22 cellular contexts compared by ENCODE assay signal in genomic region chr14:20797159-20797558, GRCh38. TPM values are rescaled to one million over a fixed set of nuclear protein-coding genes. Genes with fewer than 3 reads are reported as not detected.
A peak's percentile ranks its signal among the peaks of the same experiment; 100 is the strongest.
DNase-seq lines count a peak whose midpoint lies in the region; ATAC-seq, FAIRE-seq and TF ChIP-seq lines count a peak whose summit lies in the region.
"Had no signal": no experiment of that assay in that cellular context is flagged by ENCODE, and none has a peak within 500 bp of the region (broad histone marks: within the 10 kb centered on the region; RNA-seq: fewer than 3 reads in every experiment).

No MANE protein-coding gene starts in this region.

- no peaks in the 10 kb centered on the region for H3K9me3 ChIP-seq in K562 (replicated peaks; ENCODE audit: control insufficient read depth, insufficient read depth, low read depth, low read length)
- H3K9me3 ChIP-seq in naive thymus-derived CD4-positive, alpha-beta T cell (ENCODE audit: control insufficient read depth in 2 of 3, low read length in 3 of 3): no peaks in the 10 kb centered on the region
- no peaks in the 10 kb centered on the region for H3K9me3 ChIP-seq in CD8-positive, alpha-beta T cell (ENCODE audit: low read length)
- H3K9me3 ChIP-seq: BLaER1, MG63 had no signal

- peak overlapping the region; percentile 75 to 92 (median 83) for H3K27ac Mint-ChIP-seq in CD14-positive monocyte
- no peak overlapping the region for H3K27ac Mint-ChIP-seq in naive thymus-derived CD4-positive, alpha-beta T cell
- no peak overlapping the region for H3K27ac Mint-ChIP-seq in CD8-positive, alpha-beta T cell
- no peak overlapping the region for H3K27ac Mint-ChIP-seq in activated CD8-positive, alpha-beta memory T cell treated with anti-CD3 and anti-CD28 coated beads, Interleukin-2, amount 10 ng/mL, durations not matched to agents 7 days and 5 days
- H3K27ac Mint-ChIP-seq: CD4-positive, alpha-beta T cell had no signal

- no peaks in the 10 kb centered on the region for H3K9me1 ChIP-seq in K562 (ENCODE audit: control insufficient read depth, insufficient read depth, low read length)

- no peak overlapping the region for H3K4me3 Mint-ChIP-seq in CD14-positive monocyte
- H3K4me3 Mint-ChIP-seq in naive thymus-derived CD4-positive, alpha-beta T cell: no peak overlapping the region
- H3K4me3 Mint-ChIP-seq in CD8-positive, alpha-beta T cell: no peak overlapping the region
- H3K4me3 Mint-ChIP-seq in activated CD8-positive, alpha-beta memory T cell treated with anti-CD3 and anti-CD28 coated beads, Interleukin-2, amount 10 ng/mL, durations not matched to agents 7 days and 5 days: no peak overlapping the region
- H3K4me3 Mint-ChIP-seq: CD4-positive, alpha-beta T cell had no signal

- no peak overlapping the region for H3K4me2 ChIP-seq in K562 (ENCODE audit: insufficient read depth, low read length)
- H3K4me2 ChIP-seq: BLaER1 had no signal

- POLR2A ChIA-PET in K562 (lab: Yijun Ruan, JAX): no interaction called here
- POLR2A ChIA-PET in naive thymus-derived CD4-positive, alpha-beta T cell (lab: Charles Lee): interaction anchor here (0.6 kb wide), 1 partner anchor 13 kb away, joined by 3 read pairs; no protein-coding TSS in a partner anchor
- POLR2A ChIA-PET in CD8-positive, alpha-beta T cell (lab: Charles Lee): no interaction called here

- H3K27me3 ChIP-seq in K562 (ENCODE audit: control insufficient read depth in 2 of 2, insufficient read depth in 2 of 2, low read length in 2 of 2): no peaks in the 10 kb centered on the region
- no peaks in the 10 kb centered on the region for H3K27me3 ChIP-seq in naive thymus-derived CD4-positive, alpha-beta T cell (ENCODE audit: control insufficient read depth in 2 of 2, insufficient read depth in 2 of 2, low read length in 2 of 2)
- no peaks in the 10 kb centered on the region for H3K27me3 ChIP-seq in CD8-positive, alpha-beta T cell (ENCODE audit: insufficient read depth, low read length)
- H3K27me3 ChIP-seq: BLaER1, MG63 had no signal

- H3K79me2 ChIP-seq in K562 (ENCODE audit: control insufficient read depth, insufficient read depth, low read length): peaks cover 16% of the 10 kb centered on the region

- TF ChIP-seq POLR2A in K562 (conservative IDR thresholded peaks at IDR 0.05): no peak

- intact Hi-C loops in CD14-positive monocyte (cut with micrococcal nuclease) (no loop called here), K562 (cut with micrococcal nuclease) (no loop called here)
- intact Hi-C loops in naive thymus-derived CD4-positive, alpha-beta T cell (cut with micrococcal nuclease): no loop called here
- intact Hi-C loops in CD8-positive, alpha-beta T cell (cut with DNase I, micrococcal nuclease): no loop called here

- peaks cover 82% of the 10 kb centered on the region for H3K4me1 Mint-ChIP-seq in CD14-positive monocyte
- peaks cover 0 to 21% (median 11%) of the 10 kb centered on the region in 7 donors for H3K4me1 Mint-ChIP-seq in naive thymus-derived CD4-positive, alpha-beta T cell
- no peaks in the 10 kb centered on the region for H3K4me1 Mint-ChIP-seq in CD8-positive, alpha-beta T cell (ENCODE audit: low read depth)
- H3K4me1 Mint-ChIP-seq in activated CD8-positive, alpha-beta memory T cell treated with anti-CD3 and anti-CD28 coated beads, Interleukin-2, amount 10 ng/mL, durations not matched to agents 7 days and 5 days: peaks cover 24% of the 10 kb centered on the region

- peak overlapping the region; percentile 88 for H3K27ac ChIP-seq in K562 (ENCODE audit: extremely low read depth, low read depth, low read length)
- no peak overlapping the region for H3K27ac ChIP-seq in naive thymus-derived CD4-positive, alpha-beta T cell (ENCODE audit: low read depth, low read length)
- H3K27ac ChIP-seq in CD8-positive, alpha-beta T cell (ENCODE audit: low read depth, low read length): no peak overlapping the region
- H3K27ac ChIP-seq: BLaER1, RWPE1 had no signal

- CTCF ChIA-PET in K562 (lab: Yijun Ruan, JAX; ENCODE audit: low intra/inter-chr PET ratio): no interaction called here
- CTCF ChIA-PET in naive thymus-derived CD4-positive, alpha-beta T cell (lab: Charles Lee): interaction anchor here (0.7 kb wide), 1 partner anchor 166 kb away, joined by 6 read pairs; no protein-coding TSS in a partner anchor
- CTCF ChIA-PET in CD8-positive, alpha-beta T cell (lab: Charles Lee): no interaction called here
- CTCF ChIA-PET in activated CD8-positive, alpha-beta memory T cell treated with anti-CD3 and anti-CD28 coated beads, Interleukin-2, amount 10 ng/mL, durations not matched to agents 7 days and 5 days (lab: Charles Lee): no interaction called here

- in situ Hi-C loops in K562 (cut with MboI): no loop called here

- no peaks in the 10 kb centered on the region for H3K36me3 Mint-ChIP-seq in CD14-positive monocyte
- H3K36me3 Mint-ChIP-seq in naive thymus-derived CD4-positive, alpha-beta T cell: no peaks in the 10 kb centered on the region
- H3K36me3 Mint-ChIP-seq in CD8-positive, alpha-beta T cell: no peaks in the 10 kb centered on the region
- H3K36me3 Mint-ChIP-seq in activated CD8-positive, alpha-beta memory T cell treated with anti-CD3 and anti-CD28 coated beads, Interleukin-2, amount 10 ng/mL, durations not matched to agents 7 days and 5 days: no peaks in the 10 kb centered on the region

- TF ChIP-seq EP300 in K562 (IDR thresholded peaks at IDR 0.05; ENCODE audit: low read length): no peak

- ATAC-seq in K562: no peak
- peak; percentile 55 for ATAC-seq in naive thymus-derived CD4-positive, alpha-beta T cell
- ATAC-seq in CD8-positive, alpha-beta T cell: no peak
- ATAC-seq in activated CD8-positive, alpha-beta memory T cell treated with anti-CD3 and anti-CD28 coated beads, Interleukin-2, amount 10 ng/mL, durations not matched to agents 7 days and 5 days: no peak

- H3K36me3 ChIP-seq in K562 (ENCODE audit: control insufficient read depth, insufficient read depth, low read length): no peaks in the 10 kb centered on the region; the same call in 2 of the 3 replicates
- no peaks in the 10 kb centered on the region for H3K36me3 ChIP-seq in naive thymus-derived CD4-positive, alpha-beta T cell (ENCODE audit: control insufficient read depth in 2 of 3, insufficient read depth in 3 of 3, low read length in 3 of 3)
- no peaks in the 10 kb centered on the region for H3K36me3 ChIP-seq in CD8-positive, alpha-beta T cell (ENCODE audit: insufficient read depth, low read length)
- H3K36me3 ChIP-seq: BLaER1, MG63 had no signal

- H3K4me1 ChIP-seq in K562 (replicated peaks in 1 of 2; ENCODE audit: control insufficient read depth in 2 of 2, insufficient read depth in 2 of 2, low read length in 2 of 2): peaks cover 17 to 41% of the 10 kb centered on the region in 2 experiments; a peak in 4 of 5 replicates
- peaks cover 0 to 6% of the 10 kb centered on the region in 2 donors for H3K4me1 ChIP-seq in naive thymus-derived CD4-positive, alpha-beta T cell (ENCODE audit: control insufficient read depth in 2 of 2, insufficient read depth in 2 of 2, low read length in 2 of 2)
- H3K4me1 ChIP-seq in CD8-positive, alpha-beta T cell (ENCODE audit: insufficient read depth, low read length): no peaks in the 10 kb centered on the region

- 80% methylated on average over 1 of the region's 1 CpG for WGBS in K562 (ENCODE audit: insufficient coverage, low coverage, missing lambda C conversion rate)

- no peak overlapping the region for H3K4me3 ChIP-seq in K562
- no peak overlapping the region for H3K4me3 ChIP-seq in naive thymus-derived CD4-positive, alpha-beta T cell (ENCODE audit: low read length)
- no peak overlapping the region for H3K4me3 ChIP-seq in CD8-positive, alpha-beta T cell (ENCODE audit: low read depth, low read length)
- H3K4me3 ChIP-seq: BLaER1, MG63 had no signal

- H3K27me3 Mint-ChIP-seq in CD14-positive monocyte (ENCODE audit: low read depth in 3 of 3): peaks cover 0 to 3% (median 2%) of the 10 kb centered on the region in 3 donors
- peaks cover 0 to 19% (median 14%) of the 10 kb centered on the region in 5 donors for H3K27me3 Mint-ChIP-seq in naive thymus-derived CD4-positive, alpha-beta T cell
- peaks cover 8% of the 10 kb centered on the region for H3K27me3 Mint-ChIP-seq in CD8-positive, alpha-beta T cell (ENCODE audit: low read depth)
- peaks cover 13% of the 10 kb centered on the region for H3K27me3 Mint-ChIP-seq in activated CD8-positive, alpha-beta memory T cell treated with anti-CD3 and anti-CD28 coated beads, Interleukin-2, amount 10 ng/mL, durations not matched to agents 7 days and 5 days

- H3K9ac ChIP-seq in K562 (ENCODE audit: insufficient read depth in 1 of 2, low read depth in 2 of 2, low read length in 2 of 2): no peak overlapping the region
- H3K9ac ChIP-seq: BLaER1 had no signal

- TF ChIP-seq CTCF in CD14-positive monocyte (IDR thresholded peaks at IDR 0.05) (no peak), K562 (IDR thresholded peaks at IDR 0.05 in 2 of 3, conservative IDR thresholded peaks at IDR 0.05 in 1 of 3; ENCODE audit: insufficient read depth in 2 of 3, low read depth in 1 of 3, low read length in 3 of 3) (no peak)
- no peak for TF ChIP-seq CTCF in CD8-positive, alpha-beta T cell (IDR thresholded peaks at IDR 0.05)

- BruUV-seq in K562 (replicated peaks; lab: Mats Ljungman, UMichigan): no TSS peak

- TF ChIP-seq RAD21 in K562 (CRISPR knock-in tag; conservative IDR thresholded peaks at IDR 0.05 in 1 of 2, IDR thresholded peaks at IDR 0.05 in 1 of 2): no peak

- DNase-seq in CD14-positive monocyte (ENCODE audit: low spot score) (no peak), OCI-M1 (lab: John Stamatoyannopoulos, UW) (peak; percentile 8), K562 (ENCODE audit: extremely low read depth in 1 of 4, low spot score in 3 of 4) (no peak), cerebellum (ENCODE audit: low spot score) (no peak), NCI-H82 treated with DMSO at 0.1 percent for 48 hours (lab: John Stamatoyannopoulos, UW; ENCODE audit: unreplicated experiment) (no peak)
- no peak for DNase-seq in naive thymus-derived CD4-positive, alpha-beta T cell
- DNase-seq in CD8-positive, alpha-beta T cell: no peak
- DNase-seq in activated CD8-positive, alpha-beta memory T cell treated with anti-CD3 and anti-CD28 coated beads, Interleukin-2, amount 10 ng/mL, durations not matched to agents 7 days and 5 days: no peak
- DNase-seq: CD4-positive, alpha-beta T cell; COR-L47; H7; KG1; MG63; NCI-H2029; NCI-H446 treated with DMSO at 0.1 percent for 48 hours; NCI-H526; NCI-H82; SHP77 treated with DMSO at 0.1 percent for 48 hours had no signal

- peak; percentile 6 for FAIRE-seq in K562 (lab: Jason Lieb, UNC)
- FAIRE-seq: G401.6 had no signal

- peaks cover 0 to 2% (median 0%) of the 10 kb centered on the region in 7 donors for H3K9me3 Mint-ChIP-seq in CD14-positive monocyte
- H3K9me3 Mint-ChIP-seq in naive thymus-derived CD4-positive, alpha-beta T cell: peaks cover 0 to 2% (median 0%) of the 10 kb centered on the region in 11 donors
- H3K9me3 Mint-ChIP-seq in CD8-positive, alpha-beta T cell: no peaks in the 10 kb centered on the region
- no peaks in the 10 kb centered on the region for H3K9me3 Mint-ChIP-seq in activated CD8-positive, alpha-beta memory T cell treated with anti-CD3 and anti-CD28 coated beads, Interleukin-2, amount 10 ng/mL, durations not matched to agents 7 days and 5 days (ENCODE audit: low read depth)
- H3K9me3 Mint-ChIP-seq: CD4-positive, alpha-beta T cell had no signal

- no peaks in the 10 kb centered on the region for H4K20me1 ChIP-seq in K562 (replicated peaks; ENCODE audit: control insufficient read depth, insufficient read depth, low read length)
- H4K20me1 ChIP-seq: BLaER1 had no signal

- H2AFZ ChIP-seq in K562 (ENCODE audit: low read depth, low read length): peak overlapping the region; percentile 83; the same call in 1 of the 2 replicates

RNA-seq across cellular contexts. Expression of gene RNASE1, which starts 5.5 kb away (rescaled TPM):
- polyA plus RNA-seq in CD14-positive monocyte (100 to 1,000 TPM in 1 of 2 donors, 10 to 100 TPM in 1; 11.3 to 191 TPM), K562 (2011; rRNA removed) (24.5 and 46.3 TPM in 2 replicates), K562 (2014; fragmentation: Illumina TruSeq; extraction: Trizol) (11.7 and 19.4 TPM in 2 replicates), K562 (2014; fragmentation: Nextera tagmentation; extraction: Ambion mirVana) (10 to 100 TPM; 33.1 to 33.3 TPM), K562 (2014; rRNA removed) (11.2 and 22.3 TPM in 2 replicates)
- total RNA-seq in K562 (2011; cell fraction: chromatin; rRNA removed; ENCODE audit: low replicate concordance): 7.9 and 16.0 TPM in 2 replicates
- total RNA-seq in K562 (2011; cell fraction: nucleolus; rRNA removed): 21.0 and 22.2 TPM in 2 replicates
- 18.3 and 20.5 TPM in 2 replicates for total RNA-seq in K562 (2011; cell fraction: nucleoplasm; rRNA removed)
- total RNA-seq in K562 (2014; rRNA removed) (10.7 and 12.7 TPM in 2 replicates), K562 (2014; rRNA removed; fragmentation: Illumina TruSeq; extraction: Trizol) (6.6 and 9.8 TPM in 2 replicates), K562 (2015; rRNA removed; fragmentation: Illumina TruSeq; extraction: Trizol) (13.9 and 16.9 TPM in 2 replicates), K562 (2021) (6.4 and 6.8 TPM in 2 replicates), cerebellum (14.5 TPM)
- 49.2 and 64.0 TPM in 2 replicates for polyA plus RNA-seq in K562 (2011; cell fraction: cytosol; rRNA removed)
- 13.0 and 27.7 TPM in 2 replicates for polyA plus RNA-seq in K562 (2011; cell fraction: nucleus; rRNA removed)
- polyA plus RNA-seq in K562 (2012): 20.5 and 22.5 TPM in 2 replicates
- 20.5 and 23.2 TPM in 2 replicates for polyA minus RNA-seq in K562 (2011; rRNA and poly(A)+ RNA removed)
- 4.5 and 6.8 TPM in 2 replicates for polyA minus RNA-seq in K562 (2011; cell fraction: cytosol; rRNA and poly(A)+ RNA removed)
- 1.6 and 6.7 TPM in 2 replicates for polyA minus RNA-seq in K562 (2011; cell fraction: nucleus; rRNA and poly(A)+ RNA removed)
- total RNA-seq in naive thymus-derived CD4-positive, alpha-beta T cell: 10 to 100 TPM in 2 of 5 experiments, 1 to 10 TPM in 1, not detected in 2; 1.8 to 19.0 (median 15.5) TPM
- not detected for polyA plus RNA-seq in naive thymus-derived CD4-positive, alpha-beta T cell
- not detected for total RNA-seq in CD8-positive, alpha-beta T cell
- not detected for total RNA-seq in activated CD8-positive, alpha-beta memory T cell treated with anti-CD3 and anti-CD28 coated beads, Interleukin-2, amount 10 ng/mL, durations not matched to agents 7 days and 5 days
- total RNA-seq: A172; CD4-positive, alpha-beta T cell had no signal

RNA-seq across cellular contexts. Expression of gene RNASE6, which starts 16.1 kb away (rescaled TPM):
- polyA plus RNA-seq in CD14-positive monocyte (100 to 1,000 TPM; 316 to 353 TPM), K562 (2011; rRNA removed) (0.38 and 1.2 TPM in 2 replicates), K562 (2014; fragmentation: Illumina TruSeq; extraction: Trizol) (0.42 and 0.71 TPM in 2 replicates), K562 (2014; fragmentation: Nextera tagmentation; extraction: Ambion mirVana) (1 to 10 TPM in 1 of 2 experiments, under 1 TPM in 1; 0.69 to 1.0 TPM), K562 (2014; rRNA removed) (not detected in 2 replicates)
- total RNA-seq in K562 (2011; cell fraction: chromatin; rRNA removed; ENCODE audit: low replicate concordance): 0.30 TPM in 1 of 2 replicates, not detected in the other
- not detected in 2 replicates for total RNA-seq in K562 (2011; cell fraction: nucleolus; rRNA removed)
- total RNA-seq in K562 (2011; cell fraction: nucleoplasm; rRNA removed): 0.66 TPM in 1 of 2 replicates, not detected in the other
- total RNA-seq in K562 (2014; rRNA removed) (0.12 and 0.14 TPM in 2 replicates), K562 (2014; rRNA removed; fragmentation: Illumina TruSeq; extraction: Trizol) (0.22 and 0.29 TPM in 2 replicates), K562 (2015; rRNA removed; fragmentation: Illumina TruSeq; extraction: Trizol) (0.54 and 0.87 TPM in 2 replicates), K562 (2021) (not detected in 2 replicates), cerebellum (0.64 TPM)
- polyA plus RNA-seq in K562 (2011; cell fraction: cytosol; rRNA removed): 0.57 and 1.2 TPM in 2 replicates
- 1.00 TPM in 1 of 2 replicates, not detected in the other for polyA plus RNA-seq in K562 (2011; cell fraction: nucleus; rRNA removed)
- 0.29 and 1.2 TPM in 2 replicates for polyA plus RNA-seq in K562 (2012)
- 0.32 and 0.66 TPM in 2 replicates for polyA minus RNA-seq in K562 (2011; rRNA and poly(A)+ RNA removed)
- polyA minus RNA-seq in K562 (2011; cell fraction: cytosol; rRNA and poly(A)+ RNA removed): not detected in 2 replicates
- 0.33 TPM in 1 of 2 replicates, not detected in the other for polyA minus RNA-seq in K562 (2011; cell fraction: nucleus; rRNA and poly(A)+ RNA removed)
- total RNA-seq in naive thymus-derived CD4-positive, alpha-beta T cell: 10 to 100 TPM in 1 of 5 experiments, 1 to 10 TPM in 4; 2.7 to 34.2 (median 2.9) TPM
- 1 to 10 TPM; 3.6 to 5.6 TPM for polyA plus RNA-seq in naive thymus-derived CD4-positive, alpha-beta T cell
- under 1 TPM in 1 of 2 experiments, not detected in 1; 0.33 TPM for total RNA-seq in CD8-positive, alpha-beta T cell
- total RNA-seq in activated CD8-positive, alpha-beta memory T cell treated with anti-CD3 and anti-CD28 coated beads, Interleukin-2, amount 10 ng/mL, durations not matched to agents 7 days and 5 days: 1 to 10 TPM in 1 of 2 experiments, under 1 TPM in 1; 0.35 to 1.9 TPM
- total RNA-seq: A172 had no signal

RNA-seq across cellular contexts. Expression of gene EDDM3B, which starts 29.0 kb away (rescaled TPM):
- polyA plus RNA-seq in CD14-positive monocyte: not detected
- total RNA-seq in K562 (2011; cell fraction: chromatin; rRNA removed; ENCODE audit: low replicate concordance): not detected in 2 replicates
- total RNA-seq in K562 (2011; cell fraction: nucleolus; rRNA removed): not detected in 2 replicates
- total RNA-seq in K562 (2011; cell fraction: nucleoplasm; rRNA removed): not detected in 2 replicates
- not detected in 2 replicates for total RNA-seq in K562 (2014; rRNA removed)
- total RNA-seq in K562 (2014; rRNA removed; fragmentation: Illumina TruSeq; extraction: Trizol): not detected in 2 replicates
- not detected in 2 replicates for total RNA-seq in K562 (2015; rRNA removed; fragmentation: Illumina TruSeq; extraction: Trizol)
- total RNA-seq in K562 (2021): not detected in 2 replicates
- not detected in 2 replicates for polyA plus RNA-seq in K562 (2011; rRNA removed)
- not detected in 2 replicates for polyA plus RNA-seq in K562 (2011; cell fraction: cytosol; rRNA removed)
- not detected in 2 replicates for polyA plus RNA-seq in K562 (2011; cell fraction: nucleus; rRNA removed)
- polyA plus RNA-seq in K562 (2012): not detected in 2 replicates
- polyA plus RNA-seq in K562 (2014; fragmentation: Illumina TruSeq; extraction: Trizol): not detected in 2 replicates
- polyA plus RNA-seq in K562 (2014; fragmentation: Nextera tagmentation; extraction: Ambion mirVana): not detected
- polyA plus RNA-seq in K562 (2014; rRNA removed): not detected in 2 replicates
- not detected in 2 replicates for polyA minus RNA-seq in K562 (2011; rRNA and poly(A)+ RNA removed)
- polyA minus RNA-seq in K562 (2011; cell fraction: cytosol; rRNA and poly(A)+ RNA removed): not detected in 2 replicates
- polyA minus RNA-seq in K562 (2011; cell fraction: nucleus; rRNA and poly(A)+ RNA removed): not detected in 2 replicates
- total RNA-seq in naive thymus-derived CD4-positive, alpha-beta T cell: not detected
- polyA plus RNA-seq in naive thymus-derived CD4-positive, alpha-beta T cell: not detected
- total RNA-seq in CD8-positive, alpha-beta T cell: not detected
- total RNA-seq in cerebellum: not detected
- total RNA-seq in activated CD8-positive, alpha-beta memory T cell treated with anti-CD3 and anti-CD28 coated beads, Interleukin-2, amount 10 ng/mL, durations not matched to agents 7 days and 5 days: not detected
- total RNA-seq: A172; CD4-positive, alpha-beta T cell; H7 had no signal

RNA-seq across cellular contexts. Expression of gene EDDM3A, which starts 51.5 kb away (rescaled TPM):
- polyA plus RNA-seq in CD14-positive monocyte (not detected), K562 (2011; rRNA removed) (not detected in 2 replicates), K562 (2014; fragmentation: Illumina TruSeq; extraction: Trizol) (not detected in 2 replicates), K562 (2014; fragmentation: Nextera tagmentation; extraction: Ambion mirVana) (not detected), K562 (2014; rRNA removed) (not detected in 2 replicates)
- not detected in 2 replicates for total RNA-seq in K562 (2011; cell fraction: chromatin; rRNA removed; ENCODE audit: low replicate concordance)
- not detected in 2 replicates for total RNA-seq in K562 (2011; cell fraction: nucleolus; rRNA removed)
- not detected in 2 replicates for total RNA-seq in K562 (2011; cell fraction: nucleoplasm; rRNA removed)
- total RNA-seq in K562 (2014; rRNA removed) (not detected in 2 replicates), K562 (2014; rRNA removed; fragmentation: Illumina TruSeq; extraction: Trizol) (not detected in 2 replicates), K562 (2015; rRNA removed; fragmentation: Illumina TruSeq; extraction: Trizol) (not detected in 2 replicates), K562 (2021) (not detected in 2 replicates), cerebellum (not detected)
- not detected in 2 replicates for polyA plus RNA-seq in K562 (2011; cell fraction: cytosol; rRNA removed)
- polyA plus RNA-seq in K562 (2011; cell fraction: nucleus; rRNA removed): not detected in 2 replicates
- polyA plus RNA-seq in K562 (2012): not detected in 2 replicates
- not detected in 2 replicates for polyA minus RNA-seq in K562 (2011; rRNA and poly(A)+ RNA removed)
- not detected in 2 replicates for polyA minus RNA-seq in K562 (2011; cell fraction: cytosol; rRNA and poly(A)+ RNA removed)
- not detected in 2 replicates for polyA minus RNA-seq in K562 (2011; cell fraction: nucleus; rRNA and poly(A)+ RNA removed)
- total RNA-seq in naive thymus-derived CD4-positive, alpha-beta T cell: not detected
- polyA plus RNA-seq in naive thymus-derived CD4-positive, alpha-beta T cell: not detected
- not detected for total RNA-seq in CD8-positive, alpha-beta T cell
- not detected for total RNA-seq in activated CD8-positive, alpha-beta memory T cell treated with anti-CD3 and anti-CD28 coated beads, Interleukin-2, amount 10 ng/mL, durations not matched to agents 7 days and 5 days
- total RNA-seq: A172; CD4-positive, alpha-beta T cell; H7 had no signal

Comparison
In these comparisons a context has a peak if more than half of its experiments do, and no peak if none do; other contexts are left out.
1. H3K27ac Mint-ChIP-seq: peak in CD14-positive monocyte (7 of 7); none in naive thymus-derived CD4-positive, alpha-beta T cell (0 of 9), CD8-positive, alpha-beta T cell (single experiment) and activated CD8-positive, alpha-beta memory T cell treated with anti-CD3 and anti-CD28 coated beads, Interleukin-2, amount 10 ng/mL, durations not matched to agents 7 days and 5 days (single experiment).